13 cellular contexts compared by ENCODE assay signal in the genomic region with DNA sequence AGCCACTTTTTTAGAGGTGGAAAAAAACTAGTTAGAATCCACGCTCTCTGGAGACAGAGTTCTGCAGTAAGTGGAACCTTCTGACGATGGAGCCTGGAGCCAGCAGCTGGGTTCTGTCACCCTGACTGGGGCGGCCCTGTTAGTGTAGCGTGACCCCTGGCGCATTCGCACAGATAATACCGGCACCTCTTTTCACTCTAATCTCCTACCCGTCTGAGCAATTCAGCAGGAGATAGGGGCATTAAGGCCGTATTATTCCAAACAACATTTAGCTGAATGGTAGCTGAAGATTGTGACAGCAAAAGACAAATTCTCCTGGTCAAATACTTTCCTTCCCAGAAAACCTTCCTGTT.
DNase-seq lines count a peak whose midpoint lies in the region; ATAC-seq and TF ChIP-seq lines count a peak whose summit lies in the region.
"Had no signal": no experiment of that assay in that cellular context is flagged by ENCODE, and none has a peak within 500 bp of the region (broad histone marks: within the 10 kb centered on the region; RNA-seq: fewer than 3 reads in every experiment).

No MANE protein-coding gene starts in this region.

- TF ChIP-seq CTCF in fibroblast of villous mesenchyme (IDR thresholded peaks at IDR 0.05; ENCODE audit: insufficient read depth, low read depth, low read length) (peak; percentile 21), left lung (IDR thresholded peaks at IDR 0.05) (no peak), stomach (IDR thresholded peaks at IDR 0.05) (no peak), esophagus squamous epithelium (IDR thresholded peaks at IDR 0.05) (no peak)

- H3K36me3 ChIP-seq in left lung (no peaks in the 10 kb centered on the region), stomach (no peaks in the 10 kb centered on the region), esophagus squamous epithelium (no peaks in the 10 kb centered on the region)
- H3K36me3 ChIP-seq: neutrophil had no signal

- DNase-seq in RPMI8226 (peak; percentile 4), fibroblast of villous mesenchyme (ENCODE audit: low read depth) (peak; percentile 92), left lung (no peak), stomach (peak; percentile 35), esophagus squamous epithelium (lab: John Stamatoyannopoulos, UW) (no peak), NCI-H2107 treated with DMSO at 0.1 percent for 48 hours (lab: John Stamatoyannopoulos, UW; ENCODE audit: unreplicated experiment) (no peak), inferior parietal cortex (ENCODE audit: extremely low spot score) (no peak)
- DNase-seq in effector CD4-positive, alpha-beta T cell: no peak
- DNase-seq: activated CD4-positive, alpha-beta T cell treated with anti-CD3 and anti-CD28 coated beads for 4 hours; DMS 273 treated with DMSO at 0.1 percent for 48 hours; T-helper 17 cell had no signal

- TF ChIP-seq POLR2A in stomach (IDR thresholded peaks at IDR 0.05): no peak
- TF ChIP-seq POLR2A in esophagus squamous epithelium (IDR thresholded peaks at IDR 0.05): no peak

- H3K27ac ChIP-seq in left lung: no peak overlapping the region
- peak overlapping the region in 1 of 5 donors; percentile 61 for H3K27ac ChIP-seq in stomach
- H3K27ac ChIP-seq in esophagus squamous epithelium: no peak overlapping the region
- H3K27ac ChIP-seq: neutrophil had no signal

- H3K27me3 ChIP-seq in left lung (peaks cover 0 to 6% of the 10 kb centered on the region in 2 donors), stomach (no peaks in the 10 kb centered on the region), esophagus squamous epithelium (no peaks in the 10 kb centered on the region)

- no peak for TF ChIP-seq EP300 in stomach (IDR thresholded peaks at IDR 0.05)

- H3K9me3 ChIP-seq in left lung (no peaks in the 10 kb centered on the region), stomach (no peaks in the 10 kb centered on the region), esophagus squamous epithelium (no peaks in the 10 kb centered on the region)
- H3K9me3 ChIP-seq: neutrophil had no signal

- peaks cover 0 to 3% of the 10 kb centered on the region in 2 donors for H3K4me1 ChIP-seq in left lung
- peaks cover 0 to 25% (median 9%) of the 10 kb centered on the region in 4 donors for H3K4me1 ChIP-seq in stomach
- H3K4me1 ChIP-seq in esophagus squamous epithelium: no peaks in the 10 kb centered on the region

- WGBS in stomach, 5 donors: 16 to 37% (median 23%) methylated on average over 8 to 9 of the region's 9 CpGs
- 23 to 30% methylated on average over 8 to 9 of the region's 9 CpGs for WGBS in esophagus squamous epithelium, 2 donors

- H3K4me3 ChIP-seq in fibroblast of villous mesenchyme (ENCODE audit: low read depth, low read length): no peak overlapping the region
- no peak overlapping the region for H3K4me3 ChIP-seq in left lung
- no peak overlapping the region for H3K4me3 ChIP-seq in stomach
- H3K4me3 ChIP-seq in esophagus squamous epithelium: no peak overlapping the region

- intact Hi-C loops in left lung (cut with DNase I): no loop called here
- intact Hi-C loops in stomach (cut with DNase I; ENCODE audit: low total_unique reads): no loop called here
- intact Hi-C loops in esophagus squamous epithelium (cut with DNase I): no loop called here

- ATAC-seq in left lung: peak; percentile 58
- ATAC-seq: Panc1, T-helper 17 cell had no signal

Comparison
In these comparisons a context has a peak if more than half of its experiments do, and no peak if none do; other contexts are left out.
1. DNase-seq: peak in RPMI8226 (single experiment), fibroblast of villous mesenchyme (single experiment) and stomach (single experiment); none in left lung (0 of 2), esophagus squamous epithelium (single experiment), NCI-H2107 treated with DMSO at 0.1 percent for 48 hours (single experiment), effector CD4-positive, alpha-beta T cell (single experiment) and inferior parietal cortex (single experiment).